12 cellular contexts compared by ENCODE assay signal in the genomic region with DNA sequence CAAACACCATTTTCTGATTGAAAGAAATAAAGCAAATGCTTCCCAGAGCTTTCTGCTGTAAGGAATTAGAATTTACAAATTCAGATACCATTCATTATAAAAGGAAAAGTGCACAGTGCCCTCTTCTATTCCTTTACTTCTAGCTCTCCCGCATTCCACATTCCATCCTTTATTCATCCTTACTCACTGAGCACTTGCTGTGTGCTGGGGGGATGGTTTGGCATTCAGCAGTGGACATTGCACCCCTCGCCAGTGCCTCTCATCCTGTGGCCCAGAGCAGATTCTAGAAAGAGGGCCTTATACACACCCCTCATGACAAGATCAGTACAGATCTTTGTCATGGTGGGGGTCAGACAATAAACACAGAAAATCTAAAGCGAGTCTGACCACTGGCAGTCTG.
DNase-seq lines count a peak whose midpoint lies in the region; ATAC-seq and TF ChIP-seq lines count a peak whose summit lies in the region.
"Had no signal": no experiment of that assay in that cellular context is flagged by ENCODE, and none has a peak within 500 bp of the region (broad histone marks: within the 10 kb centered on the region; RNA-seq: fewer than 3 reads in every experiment).

No MANE protein-coding gene starts in this region.

- H3K4me1 ChIP-seq in SJCRH30 = peaks cover 85% of the 10 kb centered on the region
- peaks cover 46% of the 10 kb centered on the region for H3K4me1 ChIP-seq in foreskin keratinocyte

- TF ChIP-seq CTCF in foreskin keratinocyte (conservative IDR thresholded peaks at IDR 0.05) = no peak

- DNase-seq in HCEC 1CT (peak; percentile 53), SJCRH30 (no peak), foreskin keratinocyte (no peak), SKM-1 treated with dmso at 0.1 percent for 144 hours (lab: John Stamatoyannopoulos, UW; ENCODE audit: unreplicated experiment) (no peak), DMS53 (lab: John Stamatoyannopoulos, UW) (no peak), kidney glomerular epithelial cell (lab: John Stamatoyannopoulos, UW) (no peak)
- DNase-seq in activated CD8-positive, alpha-beta memory T cell treated with anti-CD3 and anti-CD28 coated beads, Interleukin-2, amount 50 U/mL, for 4 hours = no peak
- DNase-seq: NCI-H1092, NCI-H345 had no signal

- no peaks in the 10 kb centered on the region for H3K9me3 ChIP-seq in SJCRH30 (replicated peaks)
- H3K9me3 ChIP-seq: Peyer's patch had no signal

- no peak overlapping the region for H3K4me3 ChIP-seq in SJCRH30
- H3K4me3 ChIP-seq: Peyer's patch had no signal

- H3K36me3 Mint-ChIP-seq in stimulated activated memory B cell treated with anti-CD40 and anti-IgM and Interleukin-4, amounts not matched to agents 10 μg/mL and 1 μg/mL and 100 μg/mL, for 72 hours = peaks cover 55% of the 10 kb centered on the region
- H3K36me3 Mint-ChIP-seq: activated naive CD4-positive, alpha-beta T cell treated with anti-CD3 and anti-CD28 coated beads, Interleukin-2, amount 50 U/mL, for 72 hours had no signal

- peak overlapping the region; percentile 91 for H3K27ac Mint-ChIP-seq in stimulated activated memory B cell treated with anti-CD40 and anti-IgM and Interleukin-4, amounts not matched to agents 10 μg/mL and 1 μg/mL and 100 μg/mL, for 72 hours

- no peaks in the 10 kb centered on the region for H3K27me3 Mint-ChIP-seq in stimulated activated memory B cell treated with anti-CD40 and anti-IgM and Interleukin-4, amounts not matched to agents 10 μg/mL and 1 μg/mL and 100 μg/mL, for 72 hours

- H3K27ac ChIP-seq in SJCRH30 = peak overlapping the region; percentile 99
- peak overlapping the region; percentile 95 for H3K27ac ChIP-seq in foreskin keratinocyte

- H3K9me3 Mint-ChIP-seq in stimulated activated memory B cell treated with anti-CD40 and anti-IgM and Interleukin-4, amounts not matched to agents 10 μg/mL and 1 μg/mL and 100 μg/mL, for 72 hours = no peaks in the 10 kb centered on the region
- H3K9me3 Mint-ChIP-seq: activated naive CD4-positive, alpha-beta T cell treated with anti-CD3 and anti-CD28 coated beads, Interleukin-2, amount 50 U/mL, for 72 hours had no signal

- no peaks in the 10 kb centered on the region for H3K36me3 ChIP-seq in SJCRH30
- H3K36me3 ChIP-seq: Peyer's patch had no signal

- peaks cover 69% of the 10 kb centered on the region for H3K4me1 Mint-ChIP-seq in stimulated activated memory B cell treated with anti-CD40 and anti-IgM and Interleukin-4, amounts not matched to agents 10 μg/mL and 1 μg/mL and 100 μg/mL, for 72 hours

- H3K27me3 ChIP-seq in SJCRH30 (no peaks in the 10 kb centered on the region), foreskin keratinocyte (no peaks in the 10 kb centered on the region)
- H3K27me3 ChIP-seq: Peyer's patch had no signal

- H3K4me3 Mint-ChIP-seq in stimulated activated memory B cell treated with anti-CD40 and anti-IgM and Interleukin-4, amounts not matched to agents 10 μg/mL and 1 μg/mL and 100 μg/mL, for 72 hours = no peak overlapping the region

- no peak for ATAC-seq in foreskin keratinocyte
- no peak for ATAC-seq in stimulated activated memory B cell treated with anti-CD40 and anti-IgM and Interleukin-4, amounts not matched to agents 10 μg/mL and 1 μg/mL and 100 μg/mL, for 72 hours
- ATAC-seq: activated naive CD4-positive, alpha-beta T cell treated with anti-CD3 and anti-CD28 coated beads, Interleukin-2, amount 50 U/mL, for 72 hours had no signal
